Comparison of ENCODE assay signal across 19 cellular contexts in the genomic region with DNA sequence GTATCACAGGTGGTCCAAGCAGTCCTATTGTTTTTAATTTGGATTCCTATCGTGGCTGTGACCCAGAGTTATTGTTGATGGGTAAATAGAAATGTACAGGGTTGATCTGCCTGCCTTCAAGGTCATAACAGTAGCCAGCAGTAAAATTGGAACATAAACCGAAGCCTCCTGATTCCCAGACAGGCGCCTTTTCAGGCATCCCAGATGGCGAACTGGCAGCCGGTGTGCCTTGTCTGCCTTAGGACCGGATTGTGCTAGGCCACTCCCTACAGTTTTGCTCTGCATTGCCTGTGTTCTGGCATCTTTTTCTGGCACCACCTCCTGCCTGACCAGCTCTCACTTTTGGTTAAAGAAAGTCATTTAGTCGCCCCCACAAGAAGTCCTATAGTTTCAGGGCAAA. TPM values are rescaled to one million over a fixed set of nuclear protein-coding genes. Genes with fewer than 3 reads are reported as not detected.
A peak's percentile ranks its signal among the peaks of the same experiment; 100 is the strongest.
DNase-seq lines count a peak whose midpoint lies in the region; ATAC-seq, FAIRE-seq and TF ChIP-seq lines count a peak whose summit lies in the region.
"Had no signal": no experiment of that assay in that cellular context is flagged by ENCODE, and none has a peak within 500 bp of the region (broad histone marks: within the 10 kb centered on the region; RNA-seq: fewer than 3 reads in every experiment).

No MANE protein-coding gene starts in this region.

- H3K36me3 ChIP-seq in right atrium auricular region (no peaks in the 10 kb centered on the region), H1 (ENCODE audit: control insufficient read depth in 2 of 4, insufficient read depth in 4 of 4, low read length in 3 of 4) (no peaks in the 10 kb centered on the region)
- H3K36me3 ChIP-seq: MG63, SJSA1 had no signal

- H3K4me3 ChIP-seq in right atrium auricular region, result no peak overlapping the region
- no peak overlapping the region for H3K4me3 ChIP-seq in H1 (ENCODE audit: extremely low read depth in 1 of 4, insufficient read depth in 2 of 4, low read depth in 3 of 4, low read length in 4 of 4)
- H3K4me3 ChIP-seq: GM23248, MG63, PC-9, SJSA1 had no signal

- no peak for TF ChIP-seq EP300 in H1 (IDR thresholded peaks at IDR 0.05; ENCODE audit: borderline replicate concordance in 1 of 2, low read depth in 2 of 2, low read length in 2 of 2)

- H3K56ac ChIP-seq in H1 (replicated peaks; ENCODE audit: insufficient read length, low read depth, low read length), result no peak overlapping the region

- DNase-seq in left cardiac atrium (no peak), right atrium auricular region (ENCODE audit: low spot score) (no peak), NCI-H446 (lab: John Stamatoyannopoulos, UW) (peak; percentile 18 to 79), H1 (ENCODE audit: low read depth in 1 of 2, low spot score in 2 of 2) (no peak), NCI-H187 treated with DMSO at 0.1 percent for 48 hours (lab: John Stamatoyannopoulos, UW) (no peak)
- no peak for DNase-seq in stimulated activated naive CD8-positive, alpha-beta T cell treated with anti-CD3 and anti-CD28 coated beads, Interleukin-15, amount 100 ng/mL, for 72 hours
- DNase-seq: ACHN, GF-D8, GM23248, IMR-90, MG63, NCI-H1092, NCI-H1436 treated with DMSO at 0.1 percent for 48 hours, NCI-H2081 treated with DMSO at 0.1 percent for 48 hours, PC-9 had no signal

- no peak overlapping the region for H4K8ac ChIP-seq in H1 (ENCODE audit: extremely low read depth, insufficient read depth, low read length)

- H2BK15ac ChIP-seq in H1 (ENCODE audit: low read length), result no peak overlapping the region

- 92% methylated on average over 7 of the region's 7 CpGs; no CpG with 5 or more reads in 1 of the 2 experiments for WGBS in H1 (ENCODE audit: extremely low coverage in 1 of 2, insufficient coverage in 1 of 2, insufficient read length in 1 of 2, insufficient replicate concordance in 2 of 2, low coverage in 1 of 2, low lambda C conversion rate in 2 of 2, missing lambda C conversion rate in 1 of 2), 2 experiments

- H3K4me3 Mint-ChIP-seq in stimulated activated naive CD8-positive, alpha-beta T cell treated with anti-CD3 and anti-CD28 coated beads, Interleukin-15, amount 100 ng/mL, for 72 hours, result no peak overlapping the region

- no peak overlapping the region for H3K18ac ChIP-seq in H1 (ENCODE audit: extremely low read depth, low read length)

- no peak overlapping the region for H2BK12ac ChIP-seq in H1 (ENCODE audit: low read depth, low read length)

- no peak overlapping the region for H2BK5ac ChIP-seq in H1 (ENCODE audit: low read depth, low read length)

- POLR2A ChIA-PET in H1 (lab: Charles Lee; ENCODE audit: partially characterized antibody), result no interaction called here

- H3K27ac ChIP-seq in right atrium auricular region (no peak overlapping the region), H1 (ENCODE audit: low read depth, low read length) (no peak overlapping the region)
- H3K27ac ChIP-seq: GM23248, PC-9, SJSA1 had no signal

- H2AFZ ChIP-seq in H1 (ENCODE audit: low read length), result peak overlapping the region; percentile 81; the same call in 1 of the 2 replicates
- H2AFZ ChIP-seq: GM23248, PC-9 had no signal

- no peak overlapping the region for H2BK120ac ChIP-seq in H1 (replicated peaks; ENCODE audit: low read depth, low read length)

- H3K27me3 Mint-ChIP-seq in stimulated activated naive CD8-positive, alpha-beta T cell treated with anti-CD3 and anti-CD28 coated beads, Interleukin-15, amount 100 ng/mL, for 72 hours, result no peaks in the 10 kb centered on the region

- no peaks in the 10 kb centered on the region for H4K20me1 ChIP-seq in H1 (replicated peaks in 1 of 2; ENCODE audit: control insufficient read depth in 1 of 2, insufficient read depth in 2 of 2, low read length in 2 of 2)

- TF ChIP-seq RAD21 in H1 (IDR thresholded peaks at IDR 0.05 in 1 of 2, conservative IDR thresholded peaks at IDR 0.05 in 1 of 2; ENCODE audit: low read depth in 2 of 2, low read length in 2 of 2), result no peak

- 0 out of 2 replicates have a peak, but pooled peaks cover 2% of the 10 kb centered on the region for H3K23me2 ChIP-seq in H1 (ENCODE audit: low read depth, low read length)

- no peaks in the 10 kb centered on the region for H3K79me1 ChIP-seq in H1 (ENCODE audit: low read depth, low read length)

- no peak overlapping the region for H3K14ac ChIP-seq in H1 (ENCODE audit: insufficient read length)

- peak; percentile 30 to 53 for ATAC-seq in left cardiac atrium
- no peak for ATAC-seq in HG02840 (IDR thresholded peaks at IDR 0.05; ENCODE audit: low FRiP score, unreplicated experiment)
- no peak for ATAC-seq in stimulated activated naive CD8-positive, alpha-beta T cell treated with anti-CD3 and anti-CD28 coated beads, Interleukin-15, amount 100 ng/mL, for 72 hours
- ATAC-seq: HCT116 had no signal

- no peak overlapping the region for H2BK20ac ChIP-seq in H1 (ENCODE audit: low read length)

- H4K5ac ChIP-seq in H1 (ENCODE audit: insufficient read length, low read depth, low read length), result no peak overlapping the region

- no peaks in the 10 kb centered on the region for H3K4me1 Mint-ChIP-seq in stimulated activated naive CD8-positive, alpha-beta T cell treated with anti-CD3 and anti-CD28 coated beads, Interleukin-15, amount 100 ng/mL, for 72 hours

- no peak for FAIRE-seq in H1 (lab: Jason Lieb, UNC)
- FAIRE-seq: HTR-8/SVneo had no signal

- H3K4me1 ChIP-seq in right atrium auricular region, result peaks cover 0 to 11% of the 10 kb centered on the region in 2 donors
- H3K4me1 ChIP-seq in H1 (replicated peaks in 1 of 4; ENCODE audit: control insufficient read depth in 3 of 4, insufficient read depth in 4 of 4, low read length in 3 of 4), result peaks cover 0 to 3% (median 0%) of the 10 kb centered on the region in 4 experiments; a peak in 2 of 7 replicates
- H3K4me1 ChIP-seq: SJSA1 had no signal

- intact Hi-C loops in left cardiac atrium (cut with DNase I), result no loop called here

- no peak overlapping the region for H3K4me2 ChIP-seq in H1 (ENCODE audit: insufficient read depth in 1 of 2, low read depth in 2 of 2, low read length in 2 of 2)
- H3K4me2 ChIP-seq: PC-9 had no signal

- H3K9me3 Mint-ChIP-seq in stimulated activated naive CD8-positive, alpha-beta T cell treated with anti-CD3 and anti-CD28 coated beads, Interleukin-15, amount 100 ng/mL, for 72 hours, result no peaks in the 10 kb centered on the region

- H3K23ac ChIP-seq in H1 (ENCODE audit: insufficient read length), result no peak overlapping the region

- H4K91ac ChIP-seq in H1 (replicated peaks; ENCODE audit: insufficient read length, low read length), result no peak overlapping the region

- no peak overlapping the region for H2AK5ac ChIP-seq in H1 (ENCODE audit: low read depth, low read length)

- H3K27me3 ChIP-seq in right atrium auricular region, result no peaks in the 10 kb centered on the region
- no peaks in the 10 kb centered on the region for H3K27me3 ChIP-seq in H1 (replicated peaks in 1 of 4; ENCODE audit: control insufficient read depth in 3 of 4, extremely low read depth in 1 of 4, insufficient read depth in 3 of 4, low read length in 3 of 4)
- H3K27me3 ChIP-seq: MG63, SJSA1 had no signal

- no peak overlapping the region for H3K27ac Mint-ChIP-seq in stimulated activated naive CD8-positive, alpha-beta T cell treated with anti-CD3 and anti-CD28 coated beads, Interleukin-15, amount 100 ng/mL, for 72 hours

- H3K79me2 ChIP-seq in H1 (ENCODE audit: control insufficient read depth in 1 of 2, insufficient read depth in 2 of 2, low read length in 2 of 2), result no peaks in the 10 kb centered on the region

- H3K4ac ChIP-seq in H1 (replicated peaks; ENCODE audit: insufficient read length, low read depth, low read length), result no peak overlapping the region

- CTCF ChIA-PET in H1 (lab: Charles Lee; ENCODE audit: partially characterized antibody), result no interaction called here

- TF ChIP-seq CTCF in right atrium auricular region (IDR thresholded peaks at IDR 0.05), result no peak
- no peak for TF ChIP-seq CTCF in H1 (IDR thresholded peaks at IDR 0.05; ENCODE audit: control extremely low read depth in 1 of 3, insufficient read depth in 1 of 3, low read depth in 1 of 3, low read length in 3 of 3)

- H3K9ac ChIP-seq in H1 (replicated peaks in 1 of 4; ENCODE audit: extremely low read depth in 1 of 4, low read depth in 3 of 4, low read length in 3 of 4), result no peak overlapping the region
- H3K9ac ChIP-seq: GM23248 had no signal

- no peak for TF ChIP-seq POLR2A in H1 (IDR thresholded peaks at IDR 0.05; ENCODE audit: control extremely low read depth in 1 of 2, low read depth in 2 of 2, low read length in 2 of 2)

- H3K9me3 ChIP-seq in right atrium auricular region, result no peaks in the 10 kb centered on the region
- H3K9me3 ChIP-seq in H1 (ENCODE audit: insufficient read depth in 2 of 2, low read depth in 1 of 2, low read length in 1 of 2), result no peaks in the 10 kb centered on the region
- H3K9me3 ChIP-seq: MG63, SJSA1 had no signal

TF ChIP-seq in H1, 55 proteins besides CTCF, POLR2A, EP300 and RAD21 (continues in another document):
- TF ChIP-seq NRF1 (IDR thresholded peaks at IDR 0.05; ENCODE audit: low read depth, low read length) (no peak), CTBP2 (IDR thresholded peaks at IDR 0.05; ENCODE audit: borderline replicate concordance, insufficient read depth, insufficient read length, low read length) (no peak), SUZ12 (IDR thresholded peaks at IDR 0.05; ENCODE audit: low read length) (no peak), TAF1 (IDR thresholded peaks at IDR 0.05; ENCODE audit: low read depth, low read length) (no peak)

RNA-seq across cellular contexts. Expression of gene TMEM117, which starts 22.2 kb away (rescaled TPM):
- total RNA-seq in left cardiac atrium (1 to 10 TPM; 7.3 to 9.8 TPM), right atrium auricular region (10 to 100 TPM; 10.8 to 24.1 TPM)
- total RNA-seq in H1 (2021; fragmentation: NEBNext Ultra II Directional; extraction: Animal tissue kit (Norgen Biotek cat#: 25700)), result 1.4 TPM in 2 replicates
- polyA plus RNA-seq in H1 (2011; rRNA removed), result 0.31 and 0.80 TPM in 2 replicates
- 0.62 TPM for polyA plus RNA-seq in H1 (2011; cell fraction: cytosol; rRNA removed)
- 0.24 TPM for polyA plus RNA-seq in H1 (2011; cell fraction: nucleus; rRNA removed)
- 0.61 to 0.91 TPM (median 0.77 TPM) in 4 replicates for polyA plus RNA-seq in H1 (2012, experiment 1 of 2)
- polyA plus RNA-seq in H1 (2012, experiment 2 of 2), result 0.08 TPM
- polyA plus RNA-seq in H1 (2013, experiment 1 of 2), result 1.1 TPM
- 1.3 TPM for polyA plus RNA-seq in H1 (2013, experiment 2 of 2)
- polyA minus RNA-seq in H1 (2011; rRNA and poly(A)+ RNA removed), result 0.39 and 0.57 TPM in 2 replicates
- not detected for polyA minus RNA-seq in H1 (2011; cell fraction: cytosol; rRNA and poly(A)+ RNA removed)
- polyA minus RNA-seq in H1 (2011; cell fraction: nucleus; rRNA and poly(A)+ RNA removed), result 2.7 TPM

RNA-seq across cellular contexts. Expression of gene TWF1, which starts 52.0 kb away (rescaled TPM):
- total RNA-seq in left cardiac atrium (10 to 100 TPM; 26.7 to 32.4 TPM), right atrium auricular region (10 to 100 TPM; 18.0 to 19.0 TPM)
- total RNA-seq in H1 (2021; fragmentation: NEBNext Ultra II Directional; extraction: Animal tissue kit (Norgen Biotek cat#: 25700)), result 24.6 and 27.9 TPM in 2 replicates
- 5.3 and 7.6 TPM in 2 replicates for polyA plus RNA-seq in H1 (2011; rRNA removed)
- 9.9 TPM for polyA plus RNA-seq in H1 (2011; cell fraction: cytosol; rRNA removed)
- 4.5 TPM for polyA plus RNA-seq in H1 (2011; cell fraction: nucleus; rRNA removed)
- 7.4 to 16.2 TPM (median 8.9 TPM) in 4 replicates for polyA plus RNA-seq in H1 (2012, experiment 1 of 2)
- 1.5 TPM for polyA plus RNA-seq in H1 (2012, experiment 2 of 2)
- 18.2 TPM for polyA plus RNA-seq in H1 (2013, experiment 1 of 2)
- 19.0 TPM for polyA plus RNA-seq in H1 (2013, experiment 2 of 2)
- 7.4 and 17.5 TPM in 2 replicates for polyA minus RNA-seq in H1 (2011; rRNA and poly(A)+ RNA removed)
- polyA minus RNA-seq in H1 (2011; cell fraction: cytosol; rRNA and poly(A)+ RNA removed), result 14.7 TPM
- 26.1 TPM for polyA minus RNA-seq in H1 (2011; cell fraction: nucleus; rRNA and poly(A)+ RNA removed)

Comparison
In these comparisons a context has a peak if more than half of its experiments do, and no peak if none do; other contexts are left out.
1. ATAC-seq: peak in left cardiac atrium (2 of 2); none in HG02840 (single experiment) and stimulated activated naive CD8-positive, alpha-beta T cell treated with anti-CD3 and anti-CD28 coated beads, Interleukin-15, amount 100 ng/mL, for 72 hours (single experiment).
2. DNase-seq: peak in NCI-H446 (2 of 2); none in left cardiac atrium (single experiment), right atrium auricular region (single experiment), H1 (0 of 2), NCI-H187 treated with DMSO at 0.1 percent for 48 hours (single experiment) and stimulated activated naive CD8-positive, alpha-beta T cell treated with anti-CD3 and anti-CD28 coated beads, Interleukin-15, amount 100 ng/mL, for 72 hours (0 of 2).